12 cellular contexts compared by ENCODE assay signal in genomic region chr2:10161961-10162441, GRCh38.
DNase-seq lines count a peak whose midpoint lies in the region; ATAC-seq, FAIRE-seq and TF ChIP-seq lines count a peak whose summit lies in the region.
"Had no signal": no experiment of that assay in that cellular context is flagged by ENCODE, and none has a peak within 500 bp of the region (broad histone marks: within the 10 kb centered on the region; RNA-seq: fewer than 3 reads in every experiment).

No MANE protein-coding gene starts in this region.

- peak; percentile 20 for FAIRE-seq in urothelium cell line (lab: Jason Lieb, UNC)
- no peak for FAIRE-seq in H54 (lab: Jason Lieb, UNC)

- no peak for TF ChIP-seq POLR2A in H54 (IDR thresholded peaks at IDR 0.05; ENCODE audit: low read depth, low read length)

- no peak overlapping the region for H3K4me3 ChIP-seq in epithelial cell of esophagus (ENCODE audit: low read length)
- H3K4me3 ChIP-seq: skin epidermis had no signal

- no peak for TF ChIP-seq CTCF in epithelial cell of esophagus (IDR thresholded peaks at IDR 0.05; ENCODE audit: insufficient read depth, low read depth, low read length, missing control alignments)

- peak; percentile 44 for DNase-seq in stimulated activated CD4-positive, alpha-beta T cell treated with anti-CD3 and anti-CD28 coated beads, Interleukin-15, amount 100 ng/mL, for 24 hours
- no peak for DNase-seq in stimulated activated CD4-positive, alpha-beta T cell treated with anti-CD3 and anti-CD28 coated beads, Interleukin-4, amount 100 ng/mL, for 1 hour
- DNase-seq in NCI-H524 treated with DMSO at 0.1 percent for 48 hours (lab: John Stamatoyannopoulos, UW) (peak; percentile 73), epithelial cell of esophagus (ENCODE audit: low read depth) (peak; percentile 91), urothelium cell line (ENCODE audit: low spot score) (peak; percentile 62), H54 (ENCODE audit: insufficient read length, low spot score) (no peak)
- DNase-seq: activated CD4-positive, CD25-positive, alpha-beta regulatory T cell; activated naive CD4-positive, alpha-beta T cell treated with anti-CD3 and anti-CD28 coated beads, Interleukin-2, amount 10 ng/mL, durations not matched to agents 7 days and 5 days; effector memory CD8-positive, alpha-beta T cell had no signal

- ATAC-seq in GM19452 (IDR thresholded peaks at IDR 0.05; ENCODE audit: unreplicated experiment) (no peak), HG03025 (IDR thresholded peaks at IDR 0.05; ENCODE audit: low FRiP score, unreplicated experiment) (no peak)
- ATAC-seq: effector memory CD8-positive, alpha-beta T cell had no signal

Comparison
In these comparisons a context has a peak if more than half of its experiments do, and no peak if none do; other contexts are left out.
1. DNase-seq: peak in stimulated activated CD4-positive, alpha-beta T cell treated with anti-CD3 and anti-CD28 coated beads, Interleukin-15, amount 100 ng/mL, for 24 hours (single experiment), NCI-H524 treated with DMSO at 0.1 percent for 48 hours (single experiment), epithelial cell of esophagus (single experiment) and urothelium cell line (single experiment); none in stimulated activated CD4-positive, alpha-beta T cell treated with anti-CD3 and anti-CD28 coated beads, Interleukin-4, amount 100 ng/mL, for 1 hour (single experiment) and H54 (single experiment).